Comparison of ENCODE assay signal across 20 cellular contexts in the genomic region with DNA sequence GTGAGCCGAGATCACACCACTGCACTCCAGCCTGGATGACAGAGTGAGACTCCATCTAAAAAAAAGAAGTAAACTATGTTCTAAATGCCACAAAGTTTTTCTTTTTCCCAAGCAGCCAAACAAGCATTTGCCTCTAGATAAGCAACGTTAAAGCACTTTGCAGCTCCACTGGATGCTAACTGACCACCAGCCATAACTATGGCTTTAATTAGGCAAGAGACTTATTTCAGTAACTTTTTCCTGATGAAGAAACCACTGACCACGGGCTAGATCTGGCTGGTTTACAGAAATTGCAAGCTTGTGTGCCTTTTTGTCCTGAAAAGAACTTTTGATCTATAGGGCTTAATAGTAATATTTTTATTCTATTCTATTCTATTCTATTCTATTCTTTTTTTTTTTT. TPM values are rescaled to one million over a fixed set of nuclear protein-coding genes. Genes with fewer than 3 reads are reported as not detected.
DNase-seq lines count a peak whose midpoint lies in the region; ATAC-seq, FAIRE-seq and TF ChIP-seq lines count a peak whose summit lies in the region.
"Had no signal": no experiment of that assay in that cellular context is flagged by ENCODE, and none has a peak within 500 bp of the region (broad histone marks: within the 10 kb centered on the region; RNA-seq: fewer than 3 reads in every experiment).

No MANE protein-coding gene starts in this region.

- CTCF ChIA-PET in A549 (lab: Yijun Ruan, JAX) = interaction anchor here (1.1 to 1.5 kb wide), 2 partner anchors 17 to 64 kb away, joined by 3 to 5 read pairs; no protein-coding TSS in a partner anchor

- FAIRE-seq in A549 (lab: Jason Lieb, UNC) = no peak
- FAIRE-seq: D721Med, GM12892, HepG2, HTR-8/SVneo had no signal

- no peak overlapping the region for H3K14ac ChIP-seq in trophoblast cell (ENCODE audit: low read length)

- POLR2A ChIA-PET in A549 (lab: Yijun Ruan, JAX) = interaction anchor here (0.6 to 1.5 kb wide), 2 partner anchors 12 to 38 kb away, joined by 3 read pairs; partner anchors contain the start of gene TNFSF9

- no peak overlapping the region for H3K18ac ChIP-seq in trophoblast cell (ENCODE audit: low read length)

- no peak overlapping the region for H2AFZ ChIP-seq in trophoblast cell (ENCODE audit: insufficient read depth, low read length, poor library complexity)

- H3K27ac ChIP-seq in A549 (peak overlapping the region; percentile 50 to 59), SJSA1 (peak overlapping the region; percentile 80), trophoblast cell (ENCODE audit: low read depth, low read length) (no peak overlapping the region)

- H2AK5ac ChIP-seq in trophoblast cell (ENCODE audit: low read length) = no peak overlapping the region

- TF ChIP-seq CTCF in A549 (IDR thresholded peaks at IDR 0.05) = no peak

- H2BK5ac ChIP-seq in trophoblast cell (ENCODE audit: low read depth, low read length, poor library complexity) = no peak overlapping the region

- H4K12ac ChIP-seq in trophoblast cell (ENCODE audit: low read depth, low read length) = no peak overlapping the region

- no peak for TF ChIP-seq RAD21 in A549 (conservative IDR thresholded peaks at IDR 0.05 in 1 of 2, IDR thresholded peaks at IDR 0.05 in 1 of 2)

- H3K4ac ChIP-seq in trophoblast cell (ENCODE audit: low read depth, low read length) = no peak overlapping the region

- H2BK120ac ChIP-seq in trophoblast cell (ENCODE audit: insufficient read depth, low read length, poor library complexity) = no peak overlapping the region

- H3K9me3 ChIP-seq in A549 = peaks cover 12% of the 10 kb centered on the region
- peaks cover 9% of the 10 kb centered on the region for H3K9me3 ChIP-seq in SJSA1 (replicated peaks)
- peaks cover 3% of the 10 kb centered on the region for H3K9me3 ChIP-seq in trophoblast cell (ENCODE audit: insufficient read depth, low read depth, low read length)

- H3K4me2 ChIP-seq in A549 = peak overlapping the region; percentile 68
- H3K4me2 ChIP-seq in trophoblast cell (ENCODE audit: low read length) = no peak overlapping the region

- ATAC-seq in A549 (no peak), HG02970 (IDR thresholded peaks at IDR 0.05; ENCODE audit: low FRiP score, unreplicated experiment) (no peak)
- ATAC-seq: CD8-positive, alpha-beta T cell; HepG2 had no signal

- H3K36me3 ChIP-seq in SJSA1 (no peaks in the 10 kb centered on the region), trophoblast cell (ENCODE audit: control insufficient read depth in 1 of 2, insufficient read depth in 2 of 2, low read length in 2 of 2) (no peaks in the 10 kb centered on the region)
- H3K36me3 ChIP-seq: HAP-1 had no signal

- no peak overlapping the region for H4K8ac ChIP-seq in trophoblast cell (ENCODE audit: low read depth, low read length)

- no peaks in the 10 kb centered on the region for H3K79me1 ChIP-seq in trophoblast cell (ENCODE audit: low read length)

- H3K4me1 ChIP-seq in A549 (peaks cover 16% of the 10 kb centered on the region), SJSA1 (replicated peaks) (peaks cover 28% of the 10 kb centered on the region), trophoblast cell (ENCODE audit: control insufficient read depth in 1 of 2, insufficient read depth in 2 of 2, low read length in 2 of 2) (no peaks in the 10 kb centered on the region)
- H3K4me1 ChIP-seq: HAP-1 had no signal

- H3K79me2 ChIP-seq in trophoblast cell (ENCODE audit: control insufficient read depth, insufficient read depth, low read length, poor library complexity) = no peaks in the 10 kb centered on the region

- no peak overlapping the region for H3K4me3 ChIP-seq in A549
- H3K4me3 ChIP-seq in SJSA1 = no peak overlapping the region
- H3K4me3 ChIP-seq in trophoblast cell (ENCODE audit: low read depth, low read length) = no peak overlapping the region
- H3K4me3 ChIP-seq: HAP-1 had no signal

- no peak for TF ChIP-seq EP300 in A549 (IDR thresholded peaks at IDR 0.05)

- H3K27me3 ChIP-seq in SJSA1 (replicated peaks) = no peaks in the 10 kb centered on the region
- no peaks in the 10 kb centered on the region for H3K27me3 ChIP-seq in trophoblast cell (ENCODE audit: insufficient read depth, low read length)

- H2BK12ac ChIP-seq in trophoblast cell (ENCODE audit: low read length) = no peak overlapping the region

- TF ChIP-seq POLR2A in A549 (IDR thresholded peaks at IDR 0.05; ENCODE audit: low read length) = no peak

- H3K23ac ChIP-seq in trophoblast cell (ENCODE audit: low read length) = no peak overlapping the region

- WGBS in A549 (ENCODE audit: missing lambda C conversion rate) = 45% methylated on average over 3 of the region's 3 CpGs
- no CpG with 5 or more reads among the region's 3 CpGs for WGBS in trophoblast cell (ENCODE audit: extremely low coverage, insufficient coverage, insufficient read length)

- DNase-seq in A549 (ENCODE audit: low read depth in 1 of 2, low spot score in 1 of 2) (no peak), M059J (ENCODE audit: low read depth) (peak; percentile 27), SJSA1 (ENCODE audit: low read depth in 1 of 2, low spot score in 2 of 2) (no peak), trophoblast cell (peak; percentile 74 to 87), epidermal melanocyte (ENCODE audit: insufficient read length, low spot score) (no peak)
- no peak for DNase-seq in stimulated activated CD4-positive, alpha-beta T cell treated with anti-CD3 and anti-CD28 coated beads, Interleukin-4, amount 100 ng/mL, for 24 hours
- DNase-seq: CD8-positive, alpha-beta T cell; COR-L47; DND-41; GDM1; GOT3 had no signal

- H4K91ac ChIP-seq in trophoblast cell (ENCODE audit: low read depth, low read length) = no peak overlapping the region

- no peak overlapping the region for H3K9ac ChIP-seq in trophoblast cell (ENCODE audit: low read length)

TF ChIP-seq in A549, 52 proteins besides CTCF, POLR2A, EP300 and RAD21:
- TF ChIP-seq ESRRA (IDR thresholded peaks at IDR 0.05; ENCODE audit: borderline replicate concordance, low read length) = no peak

RNA-seq across cellular contexts. Expression of gene CD70, which starts 22.1 kb away (rescaled TPM):
- polyA plus RNA-seq in A549 (2011; rRNA removed) (7.7 and 10.0 TPM in 2 replicates), A549 (2017; fragmentation: RNase III; extraction: RNeasy Plus Mini Kit Qiagen cat#74134 plus additional on column Dnase treatment) (25.0 to 43.3 TPM (median 35.7 TPM) in 3 replicates)
- polyA plus RNA-seq in A549 (2012; cell fraction: cytosol; rRNA removed) = 19.2 and 29.9 TPM in 2 replicates
- 27.0 and 38.1 TPM in 2 replicates for polyA plus RNA-seq in A549 (2012; cell fraction: nucleus; rRNA removed)
- 4.9 and 5.6 TPM in 2 replicates for polyA minus RNA-seq in A549 (2011; rRNA and poly(A)+ RNA removed)
- 40.4 and 42.0 TPM in 2 replicates for total RNA-seq in M059J (2014; rRNA removed; shearing (Covaris generic))
- total RNA-seq in SJSA1 (2014; rRNA removed; shearing (Covaris generic)) = 122 and 128 TPM in 2 replicates
- polyA plus RNA-seq in trophoblast cell (2013) = not detected in 2 replicates
- total RNA-seq: HepG2 had no signal
- polyA plus RNA-seq: BJ, CD14-positive monocyte had no signal

RNA-seq across cellular contexts. Expression of gene TNFSF9, which starts 38.0 kb away (rescaled TPM):
- polyA plus RNA-seq in A549 (2011; rRNA removed) = 5.4 and 6.3 TPM in 2 replicates
- polyA plus RNA-seq in A549 (2012; cell fraction: cytosol; rRNA removed) = 7.6 and 11.7 TPM in 2 replicates
- polyA plus RNA-seq in A549 (2012; cell fraction: nucleus; rRNA removed) = 10.4 and 15.2 TPM in 2 replicates
- 11.1 to 16.7 TPM (median 15.9 TPM) in 3 replicates for polyA plus RNA-seq in A549 (2017; fragmentation: RNase III; extraction: RNeasy Plus Mini Kit Qiagen cat#74134 plus additional on column Dnase treatment)
- 1.9 and 2.6 TPM in 2 replicates for polyA minus RNA-seq in A549 (2011; rRNA and poly(A)+ RNA removed)
- total RNA-seq in M059J (2014; rRNA removed; shearing (Covaris generic)) = 11.7 and 16.3 TPM in 2 replicates
- 16.3 and 18.2 TPM in 2 replicates for total RNA-seq in SJSA1 (2014; rRNA removed; shearing (Covaris generic))
- 0.70 and 0.87 TPM in 2 replicates for polyA plus RNA-seq in trophoblast cell (2013)
- total RNA-seq: A172 had no signal

Comparison
In these comparisons a context has a peak if more than half of its experiments do, and no peak if none do; other contexts are left out.
1. DNase-seq: peak in M059J (single experiment) and trophoblast cell (2 of 2); none in A549 (0 of 2), SJSA1 (0 of 2), epidermal melanocyte (single experiment) and stimulated activated CD4-positive, alpha-beta T cell treated with anti-CD3 and anti-CD28 coated beads, Interleukin-4, amount 100 ng/mL, for 24 hours (single experiment).